Comparison of ENCODE assay signal across 11 cellular contexts in genomic region chr13:46962286-46962941, GRCh38.
A peak's percentile ranks its signal among the peaks of the same experiment; 100 is the strongest.
DNase-seq lines count a peak whose midpoint lies in the region; ATAC-seq, FAIRE-seq and TF ChIP-seq lines count a peak whose summit lies in the region.
"Had no signal": no experiment of that assay in that cellular context is flagged by ENCODE, and none has a peak within 500 bp of the region (broad histone marks: within the 10 kb centered on the region; RNA-seq: fewer than 3 reads in every experiment).

No MANE protein-coding gene starts in this region.

- H3K27ac Mint-ChIP-seq in activated naive CD4-positive, alpha-beta T cell treated with anti-CD3 and anti-CD28 coated beads, Interleukin-2, amount 50 U/mL, for 72 hours = no peak overlapping the region

- peak; percentile 15 for TF ChIP-seq CTCF in RWPE2 (IDR thresholded peaks at IDR 0.05; ENCODE audit: poor library complexity, severe bottlenecking)

- H3K4me1 ChIP-seq in RWPE2 (ENCODE audit: insufficient read depth, poor library complexity, severe bottlenecking) = peaks cover 11% of the 10 kb centered on the region

- H3K9me3 Mint-ChIP-seq in activated naive CD4-positive, alpha-beta T cell treated with anti-CD3 and anti-CD28 coated beads, Interleukin-2, amount 50 U/mL, for 72 hours = no peaks in the 10 kb centered on the region

- no peak overlapping the region for H3K4me3 ChIP-seq in RWPE2 (ENCODE audit: severe bottlenecking)

- no peak overlapping the region for H3K27ac ChIP-seq in RWPE2 (ENCODE audit: poor library complexity, severe bottlenecking)

- peak; percentile 27 for DNase-seq in AG20443 (ENCODE audit: low spot score)
- no peak for DNase-seq in GM19239 (ENCODE audit: insufficient read length, low spot score)
- DNase-seq in RWPE2 (ENCODE audit: low spot score) = no peak
- DNase-seq in iPS DF 19.7 (ENCODE audit: low read depth, low spot score) = peak; percentile 7
- no peak for DNase-seq in activated naive CD4-positive, alpha-beta T cell (lab: John Stamatoyannopoulos, UW)
- DNase-seq in activated naive CD4-positive, alpha-beta T cell treated with anti-CD3 and anti-CD28 coated beads, Interleukin-2, amount 50 U/mL, for 72 hours (ENCODE audit: low spot score in 2 of 2) = no peak
- no peak for DNase-seq in T-helper 2 cell
- DNase-seq in stimulated activated CD8-positive, alpha-beta memory T cell treated with anti-CD3 and anti-CD28 coated beads, Interleukin-4, amount 100 ng/mL, for 48 hours = no peak
- DNase-seq: activated CD8-positive, alpha-beta memory T cell treated with anti-CD3 and anti-CD28 coated beads for 24 hours; effector CD8-positive, alpha-beta T cell; NCI-H510A had no signal

- H3K9me3 ChIP-seq in RWPE2 (ENCODE audit: severe bottlenecking) = no peaks in the 10 kb centered on the region

- H3K36me3 Mint-ChIP-seq in activated naive CD4-positive, alpha-beta T cell treated with anti-CD3 and anti-CD28 coated beads, Interleukin-2, amount 50 U/mL, for 72 hours = no peaks in the 10 kb centered on the region

- FAIRE-seq in GM19239 (lab: Jason Lieb, UNC) = peak; percentile 96

- no peaks in the 10 kb centered on the region for H3K36me3 ChIP-seq in RWPE2 (ENCODE audit: low read depth)

- ATAC-seq in RWPE2 (ENCODE audit: low read depth) = no peak
- no peak for ATAC-seq in activated naive CD4-positive, alpha-beta T cell treated with anti-CD3 and anti-CD28 coated beads, Interleukin-2, amount 50 U/mL, for 72 hours

- no peaks in the 10 kb centered on the region for H3K27me3 ChIP-seq in RWPE2 (ENCODE audit: insufficient read depth, poor library complexity, severe bottlenecking)

Comparison
In these comparisons a context has a peak if more than half of its experiments do, and no peak if none do; other contexts are left out.
1. DNase-seq: peak in AG20443 (single experiment) and iPS DF 19.7 (single experiment); none in GM19239 (single experiment), RWPE2 (single experiment), activated naive CD4-positive, alpha-beta T cell (0 of 4), activated naive CD4-positive, alpha-beta T cell treated with anti-CD3 and anti-CD28 coated beads, Interleukin-2, amount 50 U/mL, for 72 hours (0 of 2), T-helper 2 cell (0 of 5) and stimulated activated CD8-positive, alpha-beta memory T cell treated with anti-CD3 and anti-CD28 coated beads, Interleukin-4, amount 100 ng/mL, for 48 hours (single experiment).